In genomic region chr14:63504628-63505027, GRCh38 we compare ENCODE assay signal across 1 cellular context.
TF ChIP-seq lines count a peak whose summit lies in the region.

No MANE protein-coding gene starts in this region.

TF ChIP-seq in WTC11, 78 proteins besides CTCF, POLR2A, EP300 and RAD21 (continued from another document):
- TF ChIP-seq AFF4 (CRISPR knock-in tag; IDR thresholded peaks at IDR 0.05; ENCODE audit: borderline replicate concordance): no peak
- TF ChIP-seq ZNF396 (CRISPR knock-in tag; IDR thresholded peaks at IDR 0.05; ENCODE audit: borderline replicate concordance): no peak
- no peak for TF ChIP-seq ATF2 (CRISPR knock-in tag; IDR thresholded peaks at IDR 0.05; ENCODE audit: borderline replicate concordance, low read depth)
- no peak for TF ChIP-seq SMAD4 (CRISPR knock-in tag; IDR thresholded peaks at IDR 0.05)
- no peak for TF ChIP-seq SOX15 (CRISPR knock-in tag; IDR thresholded peaks at IDR 0.05)
- TF ChIP-seq AR (CRISPR knock-in tag; IDR thresholded peaks at IDR 0.05): no peak
- TF ChIP-seq FOXK1 (CRISPR knock-in tag; IDR thresholded peaks at IDR 0.05): no peak
- TF ChIP-seq PRRX2 (CRISPR knock-in tag; IDR thresholded peaks at IDR 0.05): no peak
- no peak for TF ChIP-seq ZNF317 (CRISPR knock-in tag; IDR thresholded peaks at IDR 0.05; ENCODE audit: borderline replicate concordance, low read depth)
- TF ChIP-seq ETV6 (CRISPR knock-in tag; IDR thresholded peaks at IDR 0.05): no peak
- TF ChIP-seq PRDM15 (CRISPR knock-in tag; IDR thresholded peaks at IDR 0.05): no peak
- no peak for TF ChIP-seq FOXJ3 (CRISPR knock-in tag; IDR thresholded peaks at IDR 0.05; ENCODE audit: borderline replicate concordance)
- no peak for TF ChIP-seq TEAD1 (CRISPR knock-in tag; IDR thresholded peaks at IDR 0.05)
- no peak for TF ChIP-seq HMGXB4 (CRISPR knock-in tag; IDR thresholded peaks at IDR 0.05)
- no peak for TF ChIP-seq MLX (CRISPR knock-in tag; IDR thresholded peaks at IDR 0.05)
